8 cellular contexts compared by ENCODE assay signal in genomic region chr4:39043697-39044363, GRCh38. TPM values are rescaled to one million over a fixed set of nuclear protein-coding genes. Genes with fewer than 3 reads are reported as not detected.
DNase-seq lines count a peak whose midpoint lies in the region; ATAC-seq, FAIRE-seq and TF ChIP-seq lines count a peak whose summit lies in the region.

No MANE protein-coding gene starts in this region.

- peaks cover 3% of the 10 kb centered on the region for H3F3A ChIP-seq in neural progenitor cell (ENCODE audit: low read depth)

- H3K79me2 ChIP-seq in neural progenitor cell (ENCODE audit: low read depth), result peaks cover 30% of the 10 kb centered on the region

- H4K20me1 ChIP-seq in neural progenitor cell (ENCODE audit: low read depth), result peaks cover 17% of the 10 kb centered on the region

- TF ChIP-seq CTCF in cardiac muscle cell (IDR thresholded peaks at IDR 0.05; ENCODE audit: low read depth, low read length) (no peak), epithelial cell of esophagus (IDR thresholded peaks at IDR 0.05; ENCODE audit: insufficient read depth, low read depth, low read length, missing control alignments) (no peak), neural progenitor cell (IDR thresholded peaks at IDR 0.05) (no peak)

- H3K27me3 Mint-ChIP-seq in T-helper 17 cell (no peaks in the 10 kb centered on the region), neural progenitor cell (ENCODE audit: insufficient read depth, low read depth) (peaks cover 11% of the 10 kb centered on the region)

- H2AFZ ChIP-seq in neural progenitor cell (replicated peaks), result peak overlapping the region; percentile 74

- no peaks in the 10 kb centered on the region for H3K27me3 ChIP-seq in cardiac muscle cell
- no peaks in the 10 kb centered on the region for H3K27me3 ChIP-seq in neural progenitor cell

- H3K36me3 Mint-ChIP-seq in T-helper 17 cell (ENCODE audit: low read depth) (no peaks in the 10 kb centered on the region), neural progenitor cell (peaks cover 2% of the 10 kb centered on the region)

- no peaks in the 10 kb centered on the region for H3K4me1 ChIP-seq in cardiac muscle cell (ENCODE audit: low read depth)
- H3K4me1 ChIP-seq in neural progenitor cell, result peaks cover 14% of the 10 kb centered on the region

- H3K36me3 ChIP-seq in cardiac muscle cell (no peaks in the 10 kb centered on the region), neural progenitor cell (no peaks in the 10 kb centered on the region)

- H3K9me3 ChIP-seq in cardiac muscle cell (ENCODE audit: low read depth) (no peaks in the 10 kb centered on the region), T-helper 17 cell (ENCODE audit: control insufficient read depth, low read length, poor library complexity, severe bottlenecking) (no peaks in the 10 kb centered on the region), neural progenitor cell (ENCODE audit: low read depth) (no peaks in the 10 kb centered on the region)

- H3K4me3 Mint-ChIP-seq in T-helper 17 cell, result peak overlapping the region; percentile 89
- H3K4me3 Mint-ChIP-seq in neural progenitor cell, result peak overlapping the region; percentile 94

- no peak for ATAC-seq in Right ventricle myocardium inferior
- no peak for ATAC-seq in T-helper 17 cell
- ATAC-seq in HG02623 (IDR thresholded peaks at IDR 0.05; ENCODE audit: unreplicated experiment), result no peak

- no peaks in the 10 kb centered on the region for H3K9me3 Mint-ChIP-seq in neural progenitor cell

- peak overlapping the region; percentile 77 for H3K4me2 ChIP-seq in neural progenitor cell

- H3K27ac ChIP-seq in cardiac muscle cell, result peak overlapping the region; percentile 69
- no peak overlapping the region for H3K27ac ChIP-seq in neural progenitor cell

- H3K4me3 ChIP-seq in cardiac muscle cell (peak overlapping the region; percentile 100), epithelial cell of esophagus (ENCODE audit: low read length) (peak overlapping the region; percentile 66), neural progenitor cell (peak overlapping the region; percentile 82)

- peak overlapping the region; percentile 48 for H3K9ac ChIP-seq in neural progenitor cell

- intact Hi-C loops in Right ventricle myocardium inferior (cut with DNase I), result loop anchor here (10.0 kb wide), 1 partner anchor 139 kb away; no protein-coding TSS in a partner anchor

- no peak for FAIRE-seq in frontal cortex (lab: Jason Lieb, UNC)

- DNase-seq in cardiac muscle cell (ENCODE audit: low read depth in 1 of 2, low spot score in 1 of 2), result peak in 1 of 2 donors; percentile 60
- no peak for DNase-seq in Right ventricle myocardium inferior (ENCODE audit: missing footprints)
- DNase-seq in T-helper 17 cell, result no peak
- DNase-seq in epithelial cell of esophagus (ENCODE audit: low read depth), result peak; percentile 45
- no peak for DNase-seq in neural progenitor cell (ENCODE audit: low spot score)
- DNase-seq in frontal cortex (ENCODE audit: low spot score in 2 of 2), result no peak
- no peak for DNase-seq in NCI-H2171 treated with DMSO at 0.1 percent for 48 hours (lab: John Stamatoyannopoulos, UW)

- H3K27ac Mint-ChIP-seq in T-helper 17 cell (peak overlapping the region; percentile 90), neural progenitor cell (peak overlapping the region; percentile 55)

- H3K4me1 Mint-ChIP-seq in T-helper 17 cell, result peaks cover 43% of the 10 kb centered on the region
- H3K4me1 Mint-ChIP-seq in neural progenitor cell, result peaks cover 32% of the 10 kb centered on the region

RNA-seq across cellular contexts. Expression of gene TMEM156, which starts 11.6 kb away (rescaled TPM):
- total RNA-seq in cardiac muscle cell (not detected in 2 replicates), Right ventricle myocardium inferior (not detected), T-helper 17 cell (10 to 100 TPM; 25.6 to 30.2 TPM), neural progenitor cell (ENCODE audit: low replicate concordance) (not detected in 2 replicates), frontal cortex (0.41 TPM)
- polyA plus RNA-seq in cardiac muscle cell, result not detected in 2 replicates

RNA-seq across cellular contexts. Expression of gene KLHL5, which starts 18.2 kb away (rescaled TPM):
- 17.3 and 27.7 TPM in 2 replicates for total RNA-seq in cardiac muscle cell
- 20.7 and 27.4 TPM in 2 replicates for polyA plus RNA-seq in cardiac muscle cell
- 15.4 TPM for total RNA-seq in Right ventricle myocardium inferior
- total RNA-seq in T-helper 17 cell, result 10 to 100 TPM; 34.3 to 44.4 TPM
- total RNA-seq in neural progenitor cell (ENCODE audit: low replicate concordance), result 45.5 and 65.9 TPM in 2 replicates
- total RNA-seq in frontal cortex, result 57.1 TPM

Comparison
In these comparisons a context has a peak if more than half of its experiments do, and no peak if none do; other contexts are left out.
1. RNA of gene TMEM156, which starts 11.6 kb away (total RNA-seq): 25.6 to 30.2 TPM in T-helper 17 cell; 0.41 TPM in frontal cortex (single experiment), not detected in cardiac muscle cell, not detected in Right ventricle myocardium inferior (single experiment) and not detected in neural progenitor cell; every median in the first group is over 10 times any median in the second.
2. Peak in every context shown above with its lines, with median percentiles within 50 percentile points of each other: H3K4me3 ChIP-seq.